22 cellular contexts compared by ENCODE assay signal in genomic region chr14:50772361-50772760, GRCh38. TPM values are rescaled to one million over a fixed set of nuclear protein-coding genes. Genes with fewer than 3 reads are reported as not detected.
DNase-seq lines count a peak whose midpoint lies in the region; ATAC-seq and TF ChIP-seq lines count a peak whose summit lies in the region.
"Had no signal": no experiment of that assay in that cellular context is flagged by ENCODE, and none has a peak within 500 bp of the region (broad histone marks: within the 10 kb centered on the region; RNA-seq: fewer than 3 reads in every experiment).

No MANE protein-coding gene starts in this region.

- no TSS peak for BruUV-seq in MCF 10A (replicated peaks; lab: Mats Ljungman, UMichigan)
- no TSS peak for BruUV-seq in mammary epithelial cell (replicated peaks; lab: Mats Ljungman, UMichigan)

- no peaks in the 10 kb centered on the region for H3K79me2 ChIP-seq in mammary epithelial cell (ENCODE audit: insufficient read depth, low read length)
- H3K79me2 ChIP-seq: hepatocyte had no signal

- H3K9ac ChIP-seq in mammary epithelial cell (ENCODE audit: insufficient read depth, low read length), result no peak overlapping the region
- H3K9ac ChIP-seq in adipocyte (ENCODE audit: low read length), result no peak overlapping the region
- H3K9ac ChIP-seq: KMS-11 had no signal

- no peak for DNase-seq in MCF 10A (ENCODE audit: unreplicated experiment)
- DNase-seq in mammary epithelial cell, result no peak
- DNase-seq in adipocyte (ENCODE audit: low read depth), result peak; percentile 48
- peak; percentile 98 for DNase-seq in fibroblast of peridontal ligament (ENCODE audit: extremely low read depth)
- DNase-seq in substantia nigra (lab: John Stamatoyannopoulos, UW), result no peak
- no peak for DNase-seq in stimulated activated effector memory CD8-positive, alpha-beta T cell treated with anti-CD3 and anti-CD28 coated beads, Interleukin-12 subunit alpha, Interleukin-12 subunit beta, amount 100 ng/mL, for 72 hours (ENCODE audit: low spot score in 2 of 2)
- DNase-seq: activated CD4-positive, alpha-beta T cell treated with anti-CD3 and anti-CD28 coated beads, Interleukin-2, amount 10 ng/mL, durations not matched to agents 24 days and 14 days; activated CD8-positive, alpha-beta memory T cell treated with anti-CD3 and anti-CD28 coated beads, Interleukin-2, amount 50 U/mL, for 4 hours; activated effector memory CD4-positive, alpha-beta T cell treated with anti-CD3 and anti-CD28 coated beads, Interleukin-2, amount 50 U/mL, for 16 hours; amniotic stem cell; CD4-positive, CD25-positive, alpha-beta regulatory T cell; DMS 273 treated with DMSO at 0.1 percent for 48 hours; effector memory CD4-positive, alpha-beta T cell; islet precursor cell; NCI-H1092 treated with DMSO at 0.1 percent for 48 hours; NCI-H526 treated with DMSO at 0.1 percent for 48 hours; pancreas; stimulated activated naive CD8-positive, alpha-beta T cell treated with anti-CD3 and anti-CD28 coated beads, Interleukin-15, amount 100 ng/mL, for 72 hours had no signal

- intact Hi-C loops in MCF 10A (cut with micrococcal nuclease), result no loop called here
- intact Hi-C loops in mammary epithelial cell (cut with micrococcal nuclease), result loop anchor here (2.0 to 5.0 kb wide), 2 partner anchors 60 to 104 kb away; partner anchors contain the start of gene SAV1

- H3K4me3 ChIP-seq in mammary epithelial cell (replicated peaks in 1 of 3; ENCODE audit: insufficient read depth in 1 of 3, low read depth in 2 of 3, low read length in 3 of 3) (no peak overlapping the region), adipocyte (ENCODE audit: low read length) (no peak overlapping the region)
- H3K4me3 ChIP-seq: hepatocyte, pancreas had no signal

- no peaks in the 10 kb centered on the region for H3K9me3 ChIP-seq in mammary epithelial cell (replicated peaks; ENCODE audit: insufficient read depth, low read length)
- no peaks in the 10 kb centered on the region for H3K9me3 ChIP-seq in adipocyte (ENCODE audit: control insufficient read depth, low read length)
- H3K9me3 ChIP-seq: pancreas had no signal

- no peak for ATAC-seq in HG03571 (IDR thresholded peaks at IDR 0.05; ENCODE audit: unreplicated experiment)
- ATAC-seq in stimulated activated effector memory CD8-positive, alpha-beta T cell treated with anti-CD3 and anti-CD28 coated beads, Interleukin-12 subunit alpha, Interleukin-12 subunit beta, amount 100 ng/mL, for 72 hours, result no peak
- no peak for ATAC-seq in GM18519 (IDR thresholded peaks at IDR 0.05; ENCODE audit: low FRiP score, unreplicated experiment)
- ATAC-seq: pancreas; stimulated activated naive CD8-positive, alpha-beta T cell treated with anti-CD3 and anti-CD28 coated beads, Interleukin-15, amount 100 ng/mL, for 72 hours had no signal

- peak overlapping the region; percentile 53 for H3K27ac Mint-ChIP-seq in MCF 10A (ENCODE audit: low read depth, unreplicated experiment)
- H3K27ac Mint-ChIP-seq in stimulated activated effector memory CD8-positive, alpha-beta T cell treated with anti-CD3 and anti-CD28 coated beads, Interleukin-12 subunit alpha, Interleukin-12 subunit beta, amount 100 ng/mL, for 72 hours, result no peak overlapping the region
- H3K27ac Mint-ChIP-seq: activated CD4-positive, alpha-beta T cell treated with anti-CD3 and anti-CD28 coated beads, Interleukin-2, amount 10 ng/mL, durations not matched to agents 24 days and 14 days; CD4-positive, CD25-positive, alpha-beta regulatory T cell; stimulated activated naive CD8-positive, alpha-beta T cell treated with anti-CD3 and anti-CD28 coated beads, Interleukin-15, amount 100 ng/mL, for 72 hours had no signal

- H3K27me3 Mint-ChIP-seq in MCF 10A (ENCODE audit: insufficient read depth, unreplicated experiment), result no peaks in the 10 kb centered on the region
- H3K27me3 Mint-ChIP-seq: activated CD4-positive, alpha-beta T cell treated with anti-CD3 and anti-CD28 coated beads, Interleukin-2, amount 10 ng/mL, durations not matched to agents 24 days and 14 days; CD4-positive, CD25-positive, alpha-beta regulatory T cell; stimulated activated naive CD8-positive, alpha-beta T cell treated with anti-CD3 and anti-CD28 coated beads, Interleukin-15, amount 100 ng/mL, for 72 hours had no signal

- no peak overlapping the region for H3K27ac ChIP-seq in mammary epithelial cell (ENCODE audit: insufficient read depth, low read depth, low read length)
- no peak overlapping the region for H3K27ac ChIP-seq in substantia nigra (ENCODE audit: low read depth, low read length, poor library complexity, severe bottlenecking)
- H3K27ac ChIP-seq: hepatocyte, KMS-11 had no signal

- H3K9me3 Mint-ChIP-seq in MCF 10A (ENCODE audit: unreplicated experiment), result no peaks in the 10 kb centered on the region
- H3K9me3 Mint-ChIP-seq in stimulated activated effector memory CD8-positive, alpha-beta T cell treated with anti-CD3 and anti-CD28 coated beads, Interleukin-12 subunit alpha, Interleukin-12 subunit beta, amount 100 ng/mL, for 72 hours, result no peaks in the 10 kb centered on the region
- H3K9me3 Mint-ChIP-seq: activated CD4-positive, alpha-beta T cell treated with anti-CD3 and anti-CD28 coated beads, Interleukin-2, amount 10 ng/mL, durations not matched to agents 24 days and 14 days; CD4-positive, CD25-positive, alpha-beta regulatory T cell; stimulated activated naive CD8-positive, alpha-beta T cell treated with anti-CD3 and anti-CD28 coated beads, Interleukin-15, amount 100 ng/mL, for 72 hours had no signal

- no peak overlapping the region for H2AFZ ChIP-seq in mammary epithelial cell (ENCODE audit: low read depth, low read length)
- H2AFZ ChIP-seq: hepatocyte had no signal

- H3K36me3 ChIP-seq in mammary epithelial cell (ENCODE audit: insufficient read depth, low read length) (peaks cover 13% of the 10 kb centered on the region), adipocyte (ENCODE audit: control insufficient read depth, insufficient read depth, low read length, severe bottlenecking) (peaks cover 34% of the 10 kb centered on the region)
- H3K36me3 ChIP-seq: pancreas had no signal

- peaks cover 50% of the 10 kb centered on the region for H3K36me3 Mint-ChIP-seq in MCF 10A (ENCODE audit: insufficient read depth, unreplicated experiment)
- H3K36me3 Mint-ChIP-seq in stimulated activated effector memory CD8-positive, alpha-beta T cell treated with anti-CD3 and anti-CD28 coated beads, Interleukin-12 subunit alpha, Interleukin-12 subunit beta, amount 100 ng/mL, for 72 hours, result peaks cover 89% of the 10 kb centered on the region

- H4K20me1 ChIP-seq in mammary epithelial cell (ENCODE audit: insufficient read depth, low read length), result no peaks in the 10 kb centered on the region

- no peak overlapping the region for H3K4me2 ChIP-seq in mammary epithelial cell (ENCODE audit: insufficient read depth, low read depth, low read length)
- H3K4me2 ChIP-seq: hepatocyte, KMS-11 had no signal

- in situ Hi-C loops in mammary epithelial cell (cut with MboI; ENCODE audit: low sequenced_read_pairs in 2 of 2), result loop anchor here in 1 of 2 donors (5.0 to 10.0 kb wide), 2 partner anchors 230 to 458 kb away; partner anchors contain the start of genes DMAC2L and L2HGDH

- CTCF ChIA-PET in MCF 10A (lab: Yijun Ruan, JAX), result interaction anchor here (0.6 to 10.0 kb wide), 5 partner anchors 11 to 229 kb away, joined by 3 to 233 read pairs (median 101); no protein-coding TSS in a partner anchor
- CTCF ChIA-PET in mammary epithelial cell (lab: Charles Lee; ENCODE audit: low non-redundant PET), result no interaction called here

- WGBS in mammary epithelial cell (ENCODE audit: low coverage, missing lambda C conversion rate), result 87% methylated on average over 7 of the region's 7 CpGs

- TF ChIP-seq CTCF in MCF 10A (IDR thresholded peaks at IDR 0.05; ENCODE audit: unreplicated experiment) (no peak), mammary epithelial cell (conservative IDR thresholded peaks at IDR 0.05 in 1 of 2, IDR thresholded peaks at IDR 0.05 in 1 of 2; ENCODE audit: extremely low read depth in 1 of 2, insufficient read depth in 1 of 2, low read depth in 1 of 2, low read length in 2 of 2) (no peak)

- H3K27me3 ChIP-seq in mammary epithelial cell (ENCODE audit: insufficient read depth, low read length) (no peaks in the 10 kb centered on the region), adipocyte (replicated peaks; ENCODE audit: control insufficient read depth, insufficient read depth, low read length) (no peaks in the 10 kb centered on the region)
- H3K27me3 ChIP-seq: hepatocyte, pancreas had no signal

- peaks cover 40% of the 10 kb centered on the region for H3K4me1 Mint-ChIP-seq in MCF 10A (ENCODE audit: insufficient read depth, unreplicated experiment)
- H3K4me1 Mint-ChIP-seq in stimulated activated effector memory CD8-positive, alpha-beta T cell treated with anti-CD3 and anti-CD28 coated beads, Interleukin-12 subunit alpha, Interleukin-12 subunit beta, amount 100 ng/mL, for 72 hours, result peaks cover 22% of the 10 kb centered on the region

- H3K4me1 ChIP-seq in mammary epithelial cell (ENCODE audit: insufficient read depth, low read length) (peaks cover 43% of the 10 kb centered on the region), adipocyte (ENCODE audit: control insufficient read depth, insufficient read depth, low read length) (peaks cover 32% of the 10 kb centered on the region)

- H3K4me3 Mint-ChIP-seq in MCF 10A (ENCODE audit: unreplicated experiment), result no peak overlapping the region
- H3K4me3 Mint-ChIP-seq in stimulated activated effector memory CD8-positive, alpha-beta T cell treated with anti-CD3 and anti-CD28 coated beads, Interleukin-12 subunit alpha, Interleukin-12 subunit beta, amount 100 ng/mL, for 72 hours, result no peak overlapping the region
- H3K4me3 Mint-ChIP-seq: activated CD4-positive, alpha-beta T cell treated with anti-CD3 and anti-CD28 coated beads, Interleukin-2, amount 10 ng/mL, durations not matched to agents 24 days and 14 days; CD4-positive, CD25-positive, alpha-beta regulatory T cell; stimulated activated naive CD8-positive, alpha-beta T cell treated with anti-CD3 and anti-CD28 coated beads, Interleukin-15, amount 100 ng/mL, for 72 hours had no signal

- dilution Hi-C loops in mammary epithelial cell (cut with HindIII; ENCODE audit: low sequenced_read_pairs), result no loop called here

- POLR2A ChIA-PET in MCF 10A (lab: Yijun Ruan, JAX), result no interaction called here

RNA-seq across cellular contexts. Expression of gene NIN, which starts 58.6 kb away (rescaled TPM):
- total RNA-seq in MCF 10A (2022) (29.2 and 33.0 TPM in 2 replicates), mammary epithelial cell (10 to 100 TPM; 20.7 to 40.2 TPM)
- 11.9 TPM for polyA plus RNA-seq in mammary epithelial cell
- polyA minus RNA-seq in mammary epithelial cell, result 28.2 TPM

Comparison
In these comparisons a context has a peak if more than half of its experiments do, and no peak if none do; other contexts are left out.
1. DNase-seq: peak in adipocyte (single experiment) and fibroblast of peridontal ligament (single experiment); none in MCF 10A (single experiment), mammary epithelial cell (single experiment), substantia nigra (0 of 49) and stimulated activated effector memory CD8-positive, alpha-beta T cell treated with anti-CD3 and anti-CD28 coated beads, Interleukin-12 subunit alpha, Interleukin-12 subunit beta, amount 100 ng/mL, for 72 hours (0 of 2).